Comparison of ENCODE assay signal across 16 cellular contexts in the genomic region with DNA sequence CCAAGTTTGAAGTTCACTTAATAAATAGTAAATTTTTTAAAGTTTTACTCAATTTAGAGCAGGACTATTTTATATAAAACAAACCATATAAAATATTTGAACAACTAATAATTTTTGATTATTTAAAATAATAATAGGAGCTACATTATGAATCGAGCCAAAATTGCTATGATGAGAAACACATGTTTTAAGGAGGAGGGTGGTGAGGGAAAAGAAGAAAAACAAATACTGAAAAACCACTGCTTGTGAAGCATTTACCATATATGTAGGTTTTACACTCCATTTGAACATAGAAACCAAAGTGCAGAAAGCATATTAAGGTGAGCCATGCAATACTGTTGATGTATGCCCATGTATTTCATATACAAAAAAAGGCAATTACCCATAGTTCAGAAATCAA.
DNase-seq lines count a peak whose midpoint lies in the region; ATAC-seq, FAIRE-seq and TF ChIP-seq lines count a peak whose summit lies in the region.
"Had no signal": no experiment of that assay in that cellular context is flagged by ENCODE, and none has a peak within 500 bp of the region (broad histone marks: within the 10 kb centered on the region; RNA-seq: fewer than 3 reads in every experiment).

No MANE protein-coding gene starts in this region.

- DNase-seq in RWPE2 (ENCODE audit: low spot score) (no peak), GM12878 (ENCODE audit: low read depth, low spot score) (no peak), fibroblast of lung (ENCODE audit: low read depth in 2 of 2) (peak; percentile 10 to 52), NCI-H187 (lab: John Stamatoyannopoulos, UW) (no peak), SIG-M5 (lab: John Stamatoyannopoulos, UW) (no peak), DMS79 (lab: John Stamatoyannopoulos, UW) (no peak)
- DNase-seq: DND-41, GM23248, NCI-H1105, NCI-H774, Right ventricle myocardium superior had no signal

- no peak for FAIRE-seq in GM12878 (lab: Jason Lieb, UNC)
- FAIRE-seq: RCC 7860 had no signal

- intact Hi-C loops in GM12878 (cut with micrococcal nuclease; ENCODE audit: unreplicated experiment), result no loop called here

- H3K4me3 ChIP-seq in RWPE2 (ENCODE audit: severe bottlenecking) (no peak overlapping the region), GM12878 (no peak overlapping the region), fibroblast of lung (replicated peaks in 1 of 4; ENCODE audit: control extremely low read depth in 1 of 4, insufficient read depth in 1 of 4, low read depth in 3 of 4, low read length in 4 of 4) (no peak overlapping the region), skeletal muscle satellite cell (ENCODE audit: low read length) (no peak overlapping the region)
- H3K4me3 ChIP-seq: GM23248, HAP-1, SK-N-MC had no signal

- H3K9ac ChIP-seq in GM12878 (ENCODE audit: control insufficient read depth, insufficient read depth, low read length) (no peak overlapping the region), fibroblast of lung (ENCODE audit: insufficient read depth, low read length) (no peak overlapping the region), skeletal muscle satellite cell (ENCODE audit: low read depth, low read length) (peak overlapping the region; percentile 68)
- H3K9ac ChIP-seq: GM23248 had no signal

- TF ChIP-seq CTCF in RWPE2 (IDR thresholded peaks at IDR 0.05; ENCODE audit: poor library complexity, severe bottlenecking) (no peak), GM12878 (IDR thresholded peaks at IDR 0.05 in 2 of 3, conservative IDR thresholded peaks at IDR 0.05 in 1 of 3; ENCODE audit: control insufficient read depth in 2 of 3, extremely low read depth in 1 of 3, insufficient read depth in 1 of 3, low read depth in 3 of 3, low read length in 3 of 3) (no peak), fibroblast of lung (conservative IDR thresholded peaks at IDR 0.05 in 1 of 2, IDR thresholded peaks at IDR 0.05 in 1 of 2; ENCODE audit: low read depth in 1 of 2, low read length in 2 of 2) (no peak)

- SMC1A ChIA-PET in GM12878 (lab: Charles Lee; ENCODE audit: uncharacterized antibody, unreplicated experiment), result interaction anchor here (0.9 to 3.6 kb wide), 7 partner anchors 7 to 41 kb away, joined by 3 to 12 read pairs (median 3); no protein-coding TSS in a partner anchor

- H3K27ac ChIP-seq in RWPE2 (ENCODE audit: poor library complexity, severe bottlenecking) (peak overlapping the region; percentile 76), GM12878 (ENCODE audit: control insufficient read depth, insufficient read depth) (no peak overlapping the region), fibroblast of lung (ENCODE audit: insufficient read depth, low read length) (no peak overlapping the region)
- H3K27ac ChIP-seq: GM23248, SK-N-MC had no signal

- TF ChIP-seq EP300 in GM12878 (IDR thresholded peaks at IDR 0.05; ENCODE audit: borderline replicate concordance in 1 of 2, control insufficient read depth in 1 of 2, low read depth in 2 of 2, low read length in 2 of 2), result no peak

- peaks cover 15% of the 10 kb centered on the region for H3K4me1 ChIP-seq in RWPE2 (ENCODE audit: insufficient read depth, poor library complexity, severe bottlenecking)
- H3K4me1 ChIP-seq in GM12878 (ENCODE audit: control insufficient read depth, insufficient read depth, low read length), result no peaks in the 10 kb centered on the region
- no peaks in the 10 kb centered on the region for H3K4me1 ChIP-seq in fibroblast of lung (ENCODE audit: control insufficient read depth, extremely low read depth, insufficient read depth, low read length)
- peaks cover 24% of the 10 kb centered on the region for H3K4me1 ChIP-seq in skeletal muscle satellite cell (ENCODE audit: control insufficient read depth, insufficient read depth, low read length)
- H3K4me1 ChIP-seq: HAP-1 had no signal

- no peaks in the 10 kb centered on the region for H3K36me3 ChIP-seq in RWPE2 (ENCODE audit: low read depth)
- H3K36me3 ChIP-seq in GM12878 (ENCODE audit: control insufficient read depth in 2 of 2, insufficient read depth in 2 of 2, low read length in 1 of 2), result no peaks in the 10 kb centered on the region
- no peaks in the 10 kb centered on the region for H3K36me3 ChIP-seq in fibroblast of lung (ENCODE audit: control insufficient read depth, insufficient read depth, low read length)
- no peaks in the 10 kb centered on the region for H3K36me3 ChIP-seq in skeletal muscle satellite cell (ENCODE audit: insufficient read depth, low read length)
- H3K36me3 ChIP-seq: HAP-1 had no signal

- TF ChIP-seq RAD21 in GM12878 (IDR thresholded peaks at IDR 0.05; ENCODE audit: insufficient read depth, low read depth, low read length), result no peak

- no peaks in the 10 kb centered on the region for H3K9me3 ChIP-seq in RWPE2 (ENCODE audit: severe bottlenecking)
- H3K9me3 ChIP-seq in GM12878 (replicated peaks; ENCODE audit: control insufficient read depth, insufficient read depth, low read length), result no peaks in the 10 kb centered on the region
- H3K9me3 ChIP-seq in fibroblast of lung (ENCODE audit: control insufficient read depth, insufficient read depth, low read depth, low read length), result no peaks in the 10 kb centered on the region
- no peaks in the 10 kb centered on the region for H3K9me3 ChIP-seq in skeletal muscle satellite cell (replicated peaks; ENCODE audit: low read length)
- H3K9me3 ChIP-seq: HAP-1 had no signal

- no peaks in the 10 kb centered on the region for H4K20me1 ChIP-seq in GM12878 (ENCODE audit: control insufficient read depth, insufficient read depth)
- H4K20me1 ChIP-seq in fibroblast of lung (ENCODE audit: control insufficient read depth, extremely low read depth, insufficient read depth, low read length), result no peaks in the 10 kb centered on the region

- RAD21 ChIA-PET in GM12878 (lab: Charles Lee; ENCODE audit: unreplicated experiment), result no interaction called here

- H3K27me3 ChIP-seq in RWPE2 (ENCODE audit: insufficient read depth, poor library complexity, severe bottlenecking) (no peaks in the 10 kb centered on the region), GM12878 (replicated peaks in 1 of 2; ENCODE audit: control insufficient read depth in 2 of 2, insufficient read depth in 2 of 2, low read length in 1 of 2) (no peaks in the 10 kb centered on the region), fibroblast of lung (ENCODE audit: control insufficient read depth, insufficient read depth, low read length) (no peaks in the 10 kb centered on the region), skeletal muscle satellite cell (ENCODE audit: control insufficient read depth, insufficient read depth, low read length) (no peaks in the 10 kb centered on the region)

- no peak overlapping the region for H3K4me2 ChIP-seq in GM12878 (ENCODE audit: control insufficient read depth, insufficient read depth)
- no peak overlapping the region for H3K4me2 ChIP-seq in fibroblast of lung (ENCODE audit: extremely low read depth, insufficient read depth, low read length)
- H3K4me2 ChIP-seq in skeletal muscle satellite cell (ENCODE audit: low read length), result peak overlapping the region; percentile 73

- 0% methylated on average over 1 of the region's 1 CpG for WGBS in GM12878 (ENCODE audit: insufficient coverage, insufficient replicate concordance, low lambda C conversion rate, missing lambda C conversion rate)

- CTCF ChIA-PET in GM12878 (lab: Yijun Ruan, JAX), result interaction anchor here (0.6 to 1.5 kb wide), 6 partner anchors 10 to 1956 kb away, joined by 3 to 5 read pairs (median 3); no protein-coding TSS in a partner anchor

- in situ Hi-C loops in GM12878 (cut with MboI), result no loop called here

- H2AFZ ChIP-seq in GM12878 (ENCODE audit: control insufficient read depth, low read depth, low read length) (no peak overlapping the region), fibroblast of lung (ENCODE audit: low read length) (no peak overlapping the region)
- H2AFZ ChIP-seq: GM23248 had no signal

- ATAC-seq in RWPE2 (ENCODE audit: low read depth) (no peak), GM12878 (peak; percentile 28), HG03469 (IDR thresholded peaks at IDR 0.05; ENCODE audit: unreplicated experiment) (no peak)

- TF ChIP-seq POLR2A in GM12878 (IDR thresholded peaks at IDR 0.05; ENCODE audit: low read depth, low read length), result no peak

- no TSS peak for BruUV-seq in GM12878 (replicated peaks; lab: Mats Ljungman, UMichigan)

- H3K79me2 ChIP-seq in GM12878 (ENCODE audit: control insufficient read depth, insufficient read depth, low read length) (no peaks in the 10 kb centered on the region), fibroblast of lung (ENCODE audit: control insufficient read depth, insufficient read depth, low read length) (no peaks in the 10 kb centered on the region)

- POLR2A ChIA-PET in GM12878 (lab: Charles Lee), result interaction anchor here (0.6 kb wide), 1 partner anchor 1020 kb away, joined by 4 read pairs; no protein-coding TSS in a partner anchor

TF ChIP-seq in GM12878, 131 proteins besides CTCF, POLR2A, EP300 and RAD21:
- TF ChIP-seq HDGF (IDR thresholded peaks at IDR 0.05), result no peak

Comparison
In these comparisons a context has a peak if more than half of its experiments do, and no peak if none do; other contexts are left out.
1. DNase-seq: peak in fibroblast of lung (2 of 2); none in RWPE2 (single experiment), GM12878 (single experiment), NCI-H187 (0 of 2), SIG-M5 (single experiment) and DMS79 (single experiment).